ENCODE assay signal across 1 cellular context in genomic region chr19:13051581-13052165, GRCh38.
TF ChIP-seq lines count a peak whose summit lies in the region.

No MANE protein-coding gene starts in this region.

TF ChIP-seq in HEK293, 187 proteins besides CTCF, POLR2A, EP300 and RAD21 (continued from another document and continues in another):
- TF ChIP-seq BCL6B (tag by site-specific recombination; IDR thresholded peaks at IDR 0.05), result no peak; the same call in 1 of the 2 replicates
- no peak for TF ChIP-seq ZNF560 (tag by site-specific recombination; IDR thresholded peaks at IDR 0.05; ENCODE audit: borderline replicate concordance)
- TF ChIP-seq PRDM6 (tag by site-specific recombination; IDR thresholded peaks at IDR 0.05), result no peak
- no peak for TF ChIP-seq ZNF571 (tag by site-specific recombination; IDR thresholded peaks at IDR 0.05)
- TF ChIP-seq ZNF416 (tag by site-specific recombination; IDR thresholded peaks at IDR 0.05), result no peak
- TF ChIP-seq ZSCAN16 (tag by site-specific recombination; IDR thresholded peaks at IDR 0.05), result no peak
- peak; percentile 89 for TF ChIP-seq KLF9 (tag by site-specific recombination; IDR thresholded peaks at IDR 0.05; ENCODE audit: low read depth)
- no peak for TF ChIP-seq ZNF701 (tag by site-specific recombination; IDR thresholded peaks at IDR 0.05)
- TF ChIP-seq SALL2 (tag by site-specific recombination; IDR thresholded peaks at IDR 0.05; ENCODE audit: borderline replicate concordance), result no peak
- TF ChIP-seq ZNF664 (tag by site-specific recombination; IDR thresholded peaks at IDR 0.05), result no peak
- no peak; the same call in 1 of the 2 replicates for TF ChIP-seq ZSCAN30 (tag by site-specific recombination; IDR thresholded peaks at IDR 0.05)
- peak; percentile 100 for TF ChIP-seq GLIS1 (tag by site-specific recombination; IDR thresholded peaks at IDR 0.05)
- peak; percentile 97 for TF ChIP-seq IKZF3 (tag by site-specific recombination; IDR thresholded peaks at IDR 0.05)
- no peak for TF ChIP-seq ZBTB7A (tag by site-specific recombination; IDR thresholded peaks at IDR 0.05; ENCODE audit: low read depth)
- no peak for TF ChIP-seq ZNF302 (tag by site-specific recombination; IDR thresholded peaks at IDR 0.05; ENCODE audit: low read depth)
- TF ChIP-seq ZNF585B (tag by site-specific recombination; IDR thresholded peaks at IDR 0.05), result no peak
- TF ChIP-seq ZNF221 (tag by site-specific recombination; IDR thresholded peaks at IDR 0.05; ENCODE audit: borderline replicate concordance), result no peak
- TF ChIP-seq ZNF660 (tag by site-specific recombination; IDR thresholded peaks at IDR 0.05), result no peak
- TF ChIP-seq KLF8 (tag by site-specific recombination; IDR thresholded peaks at IDR 0.05), result 0 out of 2 replicates have a peak, but pooled peaks have one; percentile 39
- no peak for TF ChIP-seq ZSCAN5A (tag by site-specific recombination; IDR thresholded peaks at IDR 0.05)
- TF ChIP-seq ZNF48 (tag by site-specific recombination; IDR thresholded peaks at IDR 0.05), result no peak
- peak; percentile 81 for TF ChIP-seq ZNF629 (tag by site-specific recombination; IDR thresholded peaks at IDR 0.05)
- TF ChIP-seq ZNF19 (tag by site-specific recombination; IDR thresholded peaks at IDR 0.05; ENCODE audit: low read depth), result no peak
- no peak for TF ChIP-seq ZNF280C (tag by site-specific recombination; IDR thresholded peaks at IDR 0.05)
- TF ChIP-seq BCL11A (tag by site-specific recombination; IDR thresholded peaks at IDR 0.05; ENCODE audit: low read depth), result no peak
- TF ChIP-seq INSM2 (tag by site-specific recombination; IDR thresholded peaks at IDR 0.05), result peak; percentile 64; the same call in 1 of the 2 replicates
- TF ChIP-seq OSR2 (tag by site-specific recombination; IDR thresholded peaks at IDR 0.05), result peak; percentile 97
- TF ChIP-seq ZNF324 (tag by site-specific recombination; IDR thresholded peaks at IDR 0.05), result peak; percentile 91
- TF ChIP-seq ZNF555 (tag by site-specific recombination; conservative IDR thresholded peaks at IDR 0.05), result no peak
- TF ChIP-seq ZNF155 (tag by site-specific recombination; IDR thresholded peaks at IDR 0.05), result no peak
- no peak for TF ChIP-seq ZNF169 (tag by site-specific recombination; IDR thresholded peaks at IDR 0.05)
- no peak for TF ChIP-seq HOXD13 (CRISPR knock-in tag; IDR thresholded peaks at IDR 0.05; ENCODE audit: borderline replicate concordance)
- TF ChIP-seq ZNF785 (tag by site-specific recombination; IDR thresholded peaks at IDR 0.05), result no peak
- peak; percentile 88 for TF ChIP-seq ZEB2 (tag by site-specific recombination; IDR thresholded peaks at IDR 0.05)
- 0 out of 2 replicates have a peak, but pooled peaks have one; percentile 32 for TF ChIP-seq KLF16 (tag by site-specific recombination; IDR thresholded peaks at IDR 0.05)
- TF ChIP-seq ZNF146 (tag by site-specific recombination; IDR thresholded peaks at IDR 0.05), result no peak
- TF ChIP-seq ZNF292 (tag by site-specific recombination; IDR thresholded peaks at IDR 0.05; ENCODE audit: borderline replicate concordance, low read depth), result no peak
- TF ChIP-seq ZNF174 (tag by site-specific recombination; IDR thresholded peaks at IDR 0.05), result no peak
- peak; percentile 98 for TF ChIP-seq SP7 (tag by site-specific recombination; IDR thresholded peaks at IDR 0.05)
- no peak for TF ChIP-seq ZNF654 (tag by site-specific recombination; IDR thresholded peaks at IDR 0.05; ENCODE audit: low read depth)
- no peak for TF ChIP-seq HIC1 (tag by site-specific recombination; IDR thresholded peaks at IDR 0.05)
- no peak for TF ChIP-seq ZNF580 (tag by site-specific recombination; IDR thresholded peaks at IDR 0.05)
- peak; percentile 86 for TF ChIP-seq PRDM4 (tag by site-specific recombination; IDR thresholded peaks at IDR 0.05)
- no peak for TF ChIP-seq ZNF266 (tag by site-specific recombination; IDR thresholded peaks at IDR 0.05; ENCODE audit: low read depth)
- no peak for TF ChIP-seq ZNF311 (tag by site-specific recombination; IDR thresholded peaks at IDR 0.05; ENCODE audit: borderline replicate concordance)
- TF ChIP-seq TRIM28 (IDR thresholded peaks at IDR 0.05; ENCODE audit: borderline replicate concordance, low read length), result peak; percentile 74; the same call in 1 of the 2 replicates
- TF ChIP-seq ZNF529 (tag by site-specific recombination; IDR thresholded peaks at IDR 0.05; ENCODE audit: insufficient replicate concordance), result no peak
- no peak for TF ChIP-seq MZF1 (tag by site-specific recombination; IDR thresholded peaks at IDR 0.05; ENCODE audit: borderline replicate concordance)
- TF ChIP-seq ZNF837 (tag by site-specific recombination; IDR thresholded peaks at IDR 0.05), result no peak
- no peak for TF ChIP-seq ZBTB10 (tag by site-specific recombination; IDR thresholded peaks at IDR 0.05)
- no peak for TF ChIP-seq ZNF473 (tag by site-specific recombination; IDR thresholded peaks at IDR 0.05)
- no peak for TF ChIP-seq ZNF626 (tag by site-specific recombination; IDR thresholded peaks at IDR 0.05)
- no peak for TF ChIP-seq ZBTB48 (tag by site-specific recombination; IDR thresholded peaks at IDR 0.05)
- TF ChIP-seq ZNF214 (tag by site-specific recombination; IDR thresholded peaks at IDR 0.05; ENCODE audit: borderline replicate concordance), result no peak
- TF ChIP-seq ZBTB8A (tag by site-specific recombination; IDR thresholded peaks at IDR 0.05), result peak; percentile 94
- peak; percentile 76 for TF ChIP-seq ZNF366 (tag by site-specific recombination; conservative IDR thresholded peaks at IDR 0.05)
- no peak for TF ChIP-seq ZNF776 (tag by site-specific recombination; IDR thresholded peaks at IDR 0.05; ENCODE audit: borderline replicate concordance)
- peak; percentile 70; the same call in 1 of the 2 replicates for TF ChIP-seq ZBTB17 (tag by site-specific recombination; IDR thresholded peaks at IDR 0.05)
